ENCODE assay signal across 9 cellular contexts in the genomic region with DNA sequence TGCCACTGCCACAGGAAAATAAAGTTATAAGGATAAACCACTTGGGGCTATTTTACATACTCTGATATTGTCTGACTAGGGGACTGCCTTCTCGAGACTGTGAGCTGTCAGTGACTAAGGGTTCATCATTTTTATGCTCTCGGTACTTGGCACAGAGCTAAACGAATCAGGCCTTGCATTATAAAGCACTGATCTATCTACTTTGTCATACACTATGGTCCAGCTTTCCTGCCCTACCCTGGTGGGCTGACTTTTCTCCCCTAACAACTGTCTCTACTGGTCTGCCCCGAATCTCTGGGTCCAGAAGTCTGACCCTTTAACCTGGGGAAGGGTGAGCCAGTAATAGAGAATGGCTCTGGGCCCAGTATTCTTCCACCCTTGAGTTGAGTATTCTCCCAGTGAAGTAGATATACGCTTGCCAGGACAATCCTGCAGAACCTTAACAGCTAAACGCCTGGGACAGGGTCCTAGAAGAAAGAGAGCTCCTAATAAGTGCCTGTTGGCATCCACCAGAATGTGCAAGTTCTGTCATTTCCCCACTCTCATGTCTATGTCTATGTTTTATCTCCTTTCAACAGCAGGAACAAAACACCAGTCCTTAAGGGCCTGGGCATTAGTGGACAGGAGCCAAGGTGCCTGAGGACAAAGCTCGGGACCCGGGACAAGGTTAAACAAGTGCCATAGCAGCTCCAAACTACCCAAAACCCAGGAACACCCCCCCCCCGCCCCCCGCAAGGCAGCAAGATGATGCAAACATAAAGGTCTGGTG. TPM values are rescaled to one million over a fixed set of nuclear protein-coding genes. Genes with fewer than 3 reads are reported as not detected.
DNase-seq lines count a peak whose midpoint lies in the region; ATAC-seq, FAIRE-seq and TF ChIP-seq lines count a peak whose summit lies in the region.
"Had no signal": no experiment of that assay in that cellular context is flagged by ENCODE, and none has a peak within 500 bp of the region (broad histone marks: within the 10 kb centered on the region; RNA-seq: fewer than 3 reads in every experiment).

No MANE protein-coding gene starts in this region.

- peak overlapping the region; percentile 89 for H3K4me3 ChIP-seq in smooth muscle cell

- FAIRE-seq in H54 (lab: Jason Lieb, UNC), result no peak

- DNase-seq in H54 (ENCODE audit: insufficient read length, low spot score), result peak; percentile 58
- DNase-seq in activated T-helper 1 cell treated with anti-CD3 and anti-CD28 coated beads, Interleukin-12 subunit alpha, Interleukin-12 subunit beta, Interleukin-2, Interleukin-4 antibody, amounts not matched to agents 30 ng/mL and 10 ng/mL and 1 ng/mL, durations not matched to agents 14 hours and 24 hours and 36 hours (ENCODE audit: low spot score), result no peak
- peak; percentile 54 for DNase-seq in left ventricle myocardium superior
- no peak for DNase-seq in smooth muscle cell (lab: John Stamatoyannopoulos, UW; ENCODE audit: unreplicated experiment)
- DNase-seq in mucosa of gallbladder (ENCODE audit: low spot score), result no peak
- DNase-seq in NCI-H774 (lab: John Stamatoyannopoulos, UW), result no peak
- DNase-seq: stimulated activated CD4-positive, alpha-beta T cell treated with anti-CD3 and anti-CD28 coated beads, Interleukin-2, amount 100 ng/mL, for 48 hours had no signal

- H3K27ac Mint-ChIP-seq in activated T-helper 1 cell treated with anti-CD3 and anti-CD28 coated beads, Interleukin-12 subunit alpha, Interleukin-12 subunit beta, Interleukin-2, Interleukin-4 antibody, amounts not matched to agents 30 ng/mL and 10 ng/mL and 1 ng/mL, durations not matched to agents 14 hours and 24 hours and 36 hours, result no peak overlapping the region

- no peak overlapping the region for H2AFZ ChIP-seq in smooth muscle cell (ENCODE audit: low read depth)

- TF ChIP-seq CTCF in smooth muscle cell (IDR thresholded peaks at IDR 0.05; ENCODE audit: borderline replicate concordance, insufficient read depth, poor library complexity, severe bottlenecking), result no peak

- peaks cover 5% of the 10 kb centered on the region for H3K4me1 Mint-ChIP-seq in activated T-helper 1 cell treated with anti-CD3 and anti-CD28 coated beads, Interleukin-12 subunit alpha, Interleukin-12 subunit beta, Interleukin-2, Interleukin-4 antibody, amounts not matched to agents 30 ng/mL and 10 ng/mL and 1 ng/mL, durations not matched to agents 14 hours and 24 hours and 36 hours (ENCODE audit: low read depth)

- peak; percentile 48 for ATAC-seq in left ventricle myocardium superior
- ATAC-seq in GM18907 (IDR thresholded peaks at IDR 0.05; ENCODE audit: unreplicated experiment), result no peak
- no peak for ATAC-seq in GM18511 (IDR thresholded peaks at IDR 0.05; ENCODE audit: unreplicated experiment)

- peak overlapping the region; percentile 22 for H3K4me3 Mint-ChIP-seq in activated T-helper 1 cell treated with anti-CD3 and anti-CD28 coated beads, Interleukin-12 subunit alpha, Interleukin-12 subunit beta, Interleukin-2, Interleukin-4 antibody, amounts not matched to agents 30 ng/mL and 10 ng/mL and 1 ng/mL, durations not matched to agents 14 hours and 24 hours and 36 hours

- no peaks in the 10 kb centered on the region for H3K9me3 ChIP-seq in smooth muscle cell (replicated peaks; ENCODE audit: low read depth)

- TF ChIP-seq POLR2A in H54 (IDR thresholded peaks at IDR 0.05; ENCODE audit: low read depth, low read length), result no peak

- peaks cover 4% of the 10 kb centered on the region for H3F3A ChIP-seq in smooth muscle cell (ENCODE audit: low read depth)

- H3K27me3 ChIP-seq in smooth muscle cell (ENCODE audit: low read depth), result no peaks in the 10 kb centered on the region

- H3K9me3 Mint-ChIP-seq in activated T-helper 1 cell treated with anti-CD3 and anti-CD28 coated beads, Interleukin-12 subunit alpha, Interleukin-12 subunit beta, Interleukin-2, Interleukin-4 antibody, amounts not matched to agents 30 ng/mL and 10 ng/mL and 1 ng/mL, durations not matched to agents 14 hours and 24 hours and 36 hours, result no peaks in the 10 kb centered on the region

- peaks cover 8% of the 10 kb centered on the region for H3K36me3 ChIP-seq in smooth muscle cell (ENCODE audit: low read depth)

- intact Hi-C loops in activated T-helper 1 cell treated with anti-CD3 and anti-CD28 coated beads, Interleukin-12 subunit alpha, Interleukin-12 subunit beta, Interleukin-2, Interleukin-4 antibody, amounts not matched to agents 30 ng/mL and 10 ng/mL and 1 ng/mL, durations not matched to agents 14 hours and 24 hours and 36 hours (cut with micrococcal nuclease), result no loop called here
- intact Hi-C loops in left ventricle myocardium superior (cut with micrococcal nuclease), result no loop called here

- peak overlapping the region; percentile 92 for H3K27ac ChIP-seq in smooth muscle cell (ENCODE audit: low read depth)

- H3K4me1 ChIP-seq in smooth muscle cell (ENCODE audit: low read depth), result peaks cover 9% of the 10 kb centered on the region

- peaks cover 49% of the 10 kb centered on the region for H3K79me2 ChIP-seq in smooth muscle cell (ENCODE audit: low read depth)

- peak overlapping the region; percentile 94 for H3K9ac ChIP-seq in smooth muscle cell (ENCODE audit: low read depth)

- H4K20me1 ChIP-seq in smooth muscle cell (ENCODE audit: low read depth), result peaks cover 13% of the 10 kb centered on the region

- peak overlapping the region; percentile 88 for H3K4me2 ChIP-seq in smooth muscle cell

- H3K27me3 Mint-ChIP-seq in activated T-helper 1 cell treated with anti-CD3 and anti-CD28 coated beads, Interleukin-12 subunit alpha, Interleukin-12 subunit beta, Interleukin-2, Interleukin-4 antibody, amounts not matched to agents 30 ng/mL and 10 ng/mL and 1 ng/mL, durations not matched to agents 14 hours and 24 hours and 36 hours (ENCODE audit: insufficient read depth), result peaks cover 57% of the 10 kb centered on the region

- no peaks in the 10 kb centered on the region for H3K36me3 Mint-ChIP-seq in activated T-helper 1 cell treated with anti-CD3 and anti-CD28 coated beads, Interleukin-12 subunit alpha, Interleukin-12 subunit beta, Interleukin-2, Interleukin-4 antibody, amounts not matched to agents 30 ng/mL and 10 ng/mL and 1 ng/mL, durations not matched to agents 14 hours and 24 hours and 36 hours (ENCODE audit: low read depth)

- 35% methylated on average over 10 of the region's 10 CpGs for WGBS in smooth muscle cell (ENCODE audit: low lambda C conversion rate)

RNA-seq across cellular contexts. Expression of a gene that starts 1.3 kb away (rescaled TPM):
- 0.44 TPM in 1 of 2 replicates, not detected in the other for total RNA-seq in activated T-helper 1 cell treated with anti-CD3 and anti-CD28 coated beads, Interleukin-12 subunit alpha, Interleukin-12 subunit beta, Interleukin-2, Interleukin-4 antibody, amounts not matched to agents 30 ng/mL and 10 ng/mL and 1 ng/mL, durations not matched to agents 14 hours and 24 hours and 36 hours
- 54.8 TPM for total RNA-seq in left ventricle myocardium superior
- 31.3 and 55.1 TPM in 2 replicates for total RNA-seq in smooth muscle cell
- 69.5 and 76.0 TPM in 2 replicates for polyA plus RNA-seq in smooth muscle cell
- 23.5 TPM for total RNA-seq in mucosa of gallbladder

RNA-seq across cellular contexts. Expression of a gene that starts 39.5 kb away (rescaled TPM):
- total RNA-seq in activated T-helper 1 cell treated with anti-CD3 and anti-CD28 coated beads, Interleukin-12 subunit alpha, Interleukin-12 subunit beta, Interleukin-2, Interleukin-4 antibody, amounts not matched to agents 30 ng/mL and 10 ng/mL and 1 ng/mL, durations not matched to agents 14 hours and 24 hours and 36 hours, result not detected in 2 replicates
- total RNA-seq in left ventricle myocardium superior (4.7 TPM), smooth muscle cell (2.0 and 4.0 TPM in 2 replicates), mucosa of gallbladder (4.9 TPM)
- polyA plus RNA-seq in smooth muscle cell, result 0.31 and 2.1 TPM in 2 replicates

RNA-seq across cellular contexts. Expression of a gene that starts 39.9 kb away (rescaled TPM):
- not detected in 2 replicates for total RNA-seq in activated T-helper 1 cell treated with anti-CD3 and anti-CD28 coated beads, Interleukin-12 subunit alpha, Interleukin-12 subunit beta, Interleukin-2, Interleukin-4 antibody, amounts not matched to agents 30 ng/mL and 10 ng/mL and 1 ng/mL, durations not matched to agents 14 hours and 24 hours and 36 hours
- total RNA-seq in left ventricle myocardium superior (79.8 TPM), smooth muscle cell (5.2 and 8.3 TPM in 2 replicates), mucosa of gallbladder (9.8 TPM)
- 3.1 and 5.0 TPM in 2 replicates for polyA plus RNA-seq in smooth muscle cell

Comparison
In these comparisons a context has a peak if more than half of its experiments do, and no peak if none do; other contexts are left out.
1. DNase-seq: peak in H54 (single experiment) and left ventricle myocardium superior (single experiment); none in activated T-helper 1 cell treated with anti-CD3 and anti-CD28 coated beads, Interleukin-12 subunit alpha, Interleukin-12 subunit beta, Interleukin-2, Interleukin-4 antibody, amounts not matched to agents 30 ng/mL and 10 ng/mL and 1 ng/mL, durations not matched to agents 14 hours and 24 hours and 36 hours (single experiment), smooth muscle cell (single experiment), mucosa of gallbladder (single experiment) and NCI-H774 (single experiment).
2. RNA of a gene that starts 1.3 kb away (total RNA-seq): 31.3 to 55.1 TPM in smooth muscle cell, 54.8 TPM in left ventricle myocardium superior (single experiment) and 23.5 TPM in mucosa of gallbladder (single experiment); 0.44 TPM in activated T-helper 1 cell treated with anti-CD3 and anti-CD28 coated beads, Interleukin-12 subunit alpha, Interleukin-12 subunit beta, Interleukin-2, Interleukin-4 antibody, amounts not matched to agents 30 ng/mL and 10 ng/mL and 1 ng/mL, durations not matched to agents 14 hours and 24 hours and 36 hours; every median in the first group is over 10 times any median in the second.